8 cellular contexts compared by ENCODE assay signal in genomic region chr2:169734172-169734847, GRCh38. TPM values are rescaled to one million over a fixed set of nuclear protein-coding genes. Genes with fewer than 3 reads are reported as not detected.
A peak's percentile ranks its signal among the peaks of the same experiment; 100 is the strongest.
DNase-seq lines count a peak whose midpoint lies in the region; ATAC-seq, FAIRE-seq and TF ChIP-seq lines count a peak whose summit lies in the region.

No MANE protein-coding gene starts in this region.

- H3K9me3 ChIP-seq in IMR-90 (ENCODE audit: control insufficient read depth, insufficient read depth, low read length): no peaks in the 10 kb centered on the region

- ATAC-seq in GM21619 (IDR thresholded peaks at IDR 0.05; ENCODE audit: unreplicated experiment) (peak; percentile 26), IMR-90 (ENCODE audit: low read depth) (peak; percentile 70), omental fat pad (ENCODE audit: low FRiP score) (peak; percentile 72)

- H2BK5ac ChIP-seq in IMR-90 (ENCODE audit: low read depth, low read length, poor library complexity, severe bottlenecking): no peak overlapping the region

- peaks cover 3% of the 10 kb centered on the region for H3K4me1 Mint-ChIP-seq in activated CD4-positive, alpha-beta memory T cell treated with anti-CD3 and anti-CD28 coated beads for 36 hours (ENCODE audit: low read depth)

- H3K14ac ChIP-seq in IMR-90 (replicated peaks; ENCODE audit: low read depth, low read length): 0 out of 2 replicates have a peak overlapping the region, but pooled peaks have one; percentile 63

- no peaks in the 10 kb centered on the region for H4K20me1 ChIP-seq in IMR-90 (ENCODE audit: insufficient read depth, low read length)

- CTCF ChIA-PET in IMR-90 (lab: Yijun Ruan, JAX): no interaction called here
- CTCF ChIA-PET in activated CD4-positive, alpha-beta memory T cell treated with anti-CD3 and anti-CD28 coated beads for 36 hours (lab: Charles Lee): interaction anchor here (1.0 kb wide), 1 partner anchor 8 kb away, joined by 4 read pairs; no protein-coding TSS in a partner anchor

- peak overlapping the region; percentile 40; the same call in 1 of the 2 replicates for H3K4ac ChIP-seq in IMR-90 (ENCODE audit: low read depth, low read length)

- POLR2A ChIA-PET in IMR-90 (lab: Charles Lee; ENCODE audit: unreplicated experiment): no interaction called here
- POLR2A ChIA-PET in activated CD4-positive, alpha-beta memory T cell treated with anti-CD3 and anti-CD28 coated beads for 36 hours (lab: Charles Lee): no interaction called here

- no peak for FAIRE-seq in D721Med (lab: Jason Lieb, UNC)

- no peak overlapping the region for H4K91ac ChIP-seq in IMR-90 (ENCODE audit: insufficient read depth, low read depth, low read length)

- in situ Hi-C loops in IMR-90 (cut with MboI; ENCODE audit: low sequenced_read_pairs): no loop called here

- TF ChIP-seq RAD21 in IMR-90 (IDR thresholded peaks at IDR 0.05; ENCODE audit: low read length): no peak

- H3K9me3 Mint-ChIP-seq in activated CD4-positive, alpha-beta memory T cell treated with anti-CD3 and anti-CD28 coated beads for 36 hours: no peaks in the 10 kb centered on the region

- H3K9me1 ChIP-seq in IMR-90 (ENCODE audit: insufficient read depth, low read length): no peaks in the 10 kb centered on the region

- 0 out of 2 replicates have a peak overlapping the region, but pooled peaks have one; percentile 48 for H3K56ac ChIP-seq in IMR-90 (ENCODE audit: extremely low read depth, insufficient read depth, low read length)

- H3K27me3 Mint-ChIP-seq in activated CD4-positive, alpha-beta memory T cell treated with anti-CD3 and anti-CD28 coated beads for 36 hours: peaks cover 31% of the 10 kb centered on the region

- H3K4me3 Mint-ChIP-seq in activated CD4-positive, alpha-beta memory T cell treated with anti-CD3 and anti-CD28 coated beads for 36 hours: peak overlapping the region; percentile 61

- no peak overlapping the region for H4K5ac ChIP-seq in IMR-90 (ENCODE audit: low read depth, low read length)

- no peak overlapping the region for H3K18ac ChIP-seq in IMR-90 (ENCODE audit: low read depth, low read length)

- H3K4me3 ChIP-seq in IMR-90 (ENCODE audit: insufficient read depth, low read depth, low read length) (peak overlapping the region; percentile 56), fibroblast of villous mesenchyme (ENCODE audit: low read depth, low read length) (peak overlapping the region; percentile 64)

- peak overlapping the region; percentile 63; the same call in 1 of the 2 replicates for H3K23ac ChIP-seq in IMR-90 (ENCODE audit: low read depth, low read length)

- no peak overlapping the region for H2BK15ac ChIP-seq in IMR-90 (ENCODE audit: low read depth, low read length)

- no CpG with 5 or more reads among the region's 69 CpGs for WGBS in IMR-90 (ENCODE audit: extremely low coverage in 2 of 2, insufficient read length in 1 of 2), 2 experiments

- no TSS peak for BruUV-seq in IMR-90 (replicated peaks; lab: Mats Ljungman, UMichigan)

- H3K27me3 ChIP-seq in IMR-90 (ENCODE audit: control insufficient read depth, insufficient read depth, low read length): peaks cover 5% of the 10 kb centered on the region

- H2AK5ac ChIP-seq in IMR-90 (ENCODE audit: low read depth, low read length): no peak overlapping the region

- H3K36me3 ChIP-seq in IMR-90 (ENCODE audit: control insufficient read depth, insufficient read depth, low read length): no peaks in the 10 kb centered on the region

- H2BK120ac ChIP-seq in IMR-90 (ENCODE audit: low read depth, low read length): no peak overlapping the region

- H2AFZ ChIP-seq in IMR-90 (replicated peaks; ENCODE audit: low read length, poor library complexity): peak overlapping the region; percentile 94

- dilution Hi-C loops in IMR-90 (cut with HindIII; ENCODE audit: low sequenced_read_pairs, unreplicated experiment): no loop called here

- peak overlapping the region; percentile 61 for H3K9ac ChIP-seq in IMR-90 (ENCODE audit: low read depth, low read length)

- peak overlapping the region; percentile 96 for H3K4me2 ChIP-seq in IMR-90 (ENCODE audit: low read depth, low read length)

- no peaks in the 10 kb centered on the region for H3K36me3 Mint-ChIP-seq in activated CD4-positive, alpha-beta memory T cell treated with anti-CD3 and anti-CD28 coated beads for 36 hours

- TF ChIP-seq CTCF in IMR-90 (conservative IDR thresholded peaks at IDR 0.05; ENCODE audit: low read depth, low read length) (no peak), fibroblast of villous mesenchyme (IDR thresholded peaks at IDR 0.05; ENCODE audit: insufficient read depth, low read depth, low read length) (no peak), omental fat pad (IDR thresholded peaks at IDR 0.05) (no peak), D721Med (IDR thresholded peaks at IDR 0.05; ENCODE audit: insufficient read depth, missing control alignments) (no peak)

- no peak overlapping the region for H2BK20ac ChIP-seq in IMR-90 (ENCODE audit: low read depth, low read length)

- 0 out of 2 replicates have a peak overlapping the region, but pooled peaks have one; percentile 4 for H3K27ac ChIP-seq in IMR-90 (ENCODE audit: insufficient read depth, low read length)

- H3K79me1 ChIP-seq in IMR-90 (ENCODE audit: low read depth in 1 of 2, low read length in 2 of 2): peaks cover 0 to 4% of the 10 kb centered on the region in 2 experiments; a peak in 1 of 4 replicates

- intact Hi-C loops in IMR-90 (cut with micrococcal nuclease): no loop called here
- intact Hi-C loops in activated CD4-positive, alpha-beta memory T cell treated with anti-CD3 and anti-CD28 coated beads for 36 hours (cut with micrococcal nuclease): no loop called here

- peak overlapping the region; percentile 1 to 37; a peak in 2 of 4 replicates for H4K8ac ChIP-seq in IMR-90 (ENCODE audit: low read depth in 2 of 2, low read length in 2 of 2)

- no peaks in the 10 kb centered on the region for H3K4me1 ChIP-seq in IMR-90 (ENCODE audit: control insufficient read depth, insufficient read depth, low read length)

- DNase-seq in NCI-H1436 (lab: John Stamatoyannopoulos, UW) (peak; percentile 15), NCI-H1436 treated with DMSO at 0.1 percent for 48 hours (lab: John Stamatoyannopoulos, UW) (no peak), IMR-90 (no peak), fibroblast of villous mesenchyme (ENCODE audit: low read depth) (no peak), omental fat pad (ENCODE audit: low spot score) (no peak), D721Med (ENCODE audit: insufficient read length, low spot score) (no peak)
- peak; percentile 28 for DNase-seq in activated CD4-positive, alpha-beta memory T cell treated with anti-CD3 and anti-CD28 coated beads for 36 hours

- peak overlapping the region; percentile 34 for H2AK9ac ChIP-seq in IMR-90 (replicated peaks; ENCODE audit: low read depth, low read length, poor library complexity)

- H3K27ac Mint-ChIP-seq in activated CD4-positive, alpha-beta memory T cell treated with anti-CD3 and anti-CD28 coated beads for 36 hours: no peak overlapping the region

- TF ChIP-seq POLR2A in IMR-90 (IDR thresholded peaks at IDR 0.05; ENCODE audit: low read depth, low read length): no peak

TF ChIP-seq in IMR-90, 13 proteins besides CTCF, POLR2A, EP300 and RAD21:
- TF ChIP-seq USF2 (IDR thresholded peaks at IDR 0.05; ENCODE audit: low read depth, low read length) (no peak), MXI1 (IDR thresholded peaks at IDR 0.05; ENCODE audit: borderline replicate concordance, low read depth, low read length) (no peak), MAZ (IDR thresholded peaks at IDR 0.05; ENCODE audit: borderline replicate concordance, low read depth, low read length) (no peak), FOS (IDR thresholded peaks at IDR 0.05; ENCODE audit: low read depth, low read length) (no peak), NFE2L2 (IDR thresholded peaks at IDR 0.05; ENCODE audit: low read depth, low read length) (no peak), MAFK (IDR thresholded peaks at IDR 0.05; ENCODE audit: low read depth, low read length) (no peak), CHD1 (IDR thresholded peaks at IDR 0.05; ENCODE audit: low read depth, low read length) (no peak)

RNA-seq across cellular contexts. Expression of gene KLHL23, which starts 0.7 kb away (rescaled TPM):
- total RNA-seq in IMR-90 (2012; rRNA removed) (6.3 and 6.4 TPM in 2 replicates), fibroblast of villous mesenchyme (1.6 and 4.3 TPM in 2 replicates), omental fat pad (10 to 100 TPM in 1 of 4 donors, 1 to 10 TPM in 3; 6.4 to 13.1 (median 8.2) TPM)
- polyA plus RNA-seq in IMR-90 (2012; rRNA removed): 2.1 and 2.6 TPM in 2 replicates
- 0.35 and 0.43 TPM in 2 replicates for polyA plus RNA-seq in IMR-90 (2012; cell fraction: cytosol; rRNA removed)
- 0.20 and 1.7 TPM in 2 replicates for polyA plus RNA-seq in IMR-90 (2012; cell fraction: nucleus; rRNA removed; ENCODE audit: low replicate concordance)
- 1 to 10 TPM; 3.1 to 3.9 TPM for total RNA-seq in activated CD4-positive, alpha-beta memory T cell treated with anti-CD3 and anti-CD28 coated beads for 36 hours

RNA-seq across cellular contexts. Expression of gene PHOSPHO2, which starts 40.0 kb away (rescaled TPM):
- total RNA-seq in IMR-90 (2012; rRNA removed) (0.54 and 0.56 TPM in 2 replicates), fibroblast of villous mesenchyme (2.6 and 3.5 TPM in 2 replicates), omental fat pad (10 to 100 TPM in 3 of 4 donors, 1 to 10 TPM in 1; 2.0 to 27.7 (median 12.5) TPM)
- 0.46 and 0.48 TPM in 2 replicates for polyA plus RNA-seq in IMR-90 (2012; rRNA removed)
- 0.14 and 0.23 TPM in 2 replicates for polyA plus RNA-seq in IMR-90 (2012; cell fraction: cytosol; rRNA removed)
- polyA plus RNA-seq in IMR-90 (2012; cell fraction: nucleus; rRNA removed; ENCODE audit: low replicate concordance): 0.32 and 0.94 TPM in 2 replicates
- total RNA-seq in activated CD4-positive, alpha-beta memory T cell treated with anti-CD3 and anti-CD28 coated beads for 36 hours: 1 to 10 TPM; 2.6 to 3.4 TPM

RNA-seq across cellular contexts. Expression of gene CFAP210, which starts 40.1 kb away (rescaled TPM):
- total RNA-seq in IMR-90 (2012; rRNA removed) (not detected in 2 replicates), fibroblast of villous mesenchyme (not detected in 2 replicates), omental fat pad (under 1 TPM in 2 of 4 donors, not detected in 2; 0.24 to 0.46 TPM)
- polyA plus RNA-seq in IMR-90 (2012; rRNA removed): not detected in 2 replicates
- not detected in 2 replicates for polyA plus RNA-seq in IMR-90 (2012; cell fraction: cytosol; rRNA removed)
- polyA plus RNA-seq in IMR-90 (2012; cell fraction: nucleus; rRNA removed; ENCODE audit: low replicate concordance): not detected in 2 replicates
- not detected for total RNA-seq in activated CD4-positive, alpha-beta memory T cell treated with anti-CD3 and anti-CD28 coated beads for 36 hours

Comparison
In these comparisons a context has a peak if more than half of its experiments do, and no peak if none do; other contexts are left out.
1. DNase-seq: peak in NCI-H1436 (single experiment) and activated CD4-positive, alpha-beta memory T cell treated with anti-CD3 and anti-CD28 coated beads for 36 hours (single experiment); none in NCI-H1436 treated with DMSO at 0.1 percent for 48 hours (single experiment), IMR-90 (single experiment), fibroblast of villous mesenchyme (single experiment), omental fat pad (single experiment) and D721Med (single experiment).
2. Peak in every context shown above with its lines, with median percentiles within 50 percentile points of each other: ATAC-seq.